ENCODE assay signal across 1 cellular context in the genomic region with DNA sequence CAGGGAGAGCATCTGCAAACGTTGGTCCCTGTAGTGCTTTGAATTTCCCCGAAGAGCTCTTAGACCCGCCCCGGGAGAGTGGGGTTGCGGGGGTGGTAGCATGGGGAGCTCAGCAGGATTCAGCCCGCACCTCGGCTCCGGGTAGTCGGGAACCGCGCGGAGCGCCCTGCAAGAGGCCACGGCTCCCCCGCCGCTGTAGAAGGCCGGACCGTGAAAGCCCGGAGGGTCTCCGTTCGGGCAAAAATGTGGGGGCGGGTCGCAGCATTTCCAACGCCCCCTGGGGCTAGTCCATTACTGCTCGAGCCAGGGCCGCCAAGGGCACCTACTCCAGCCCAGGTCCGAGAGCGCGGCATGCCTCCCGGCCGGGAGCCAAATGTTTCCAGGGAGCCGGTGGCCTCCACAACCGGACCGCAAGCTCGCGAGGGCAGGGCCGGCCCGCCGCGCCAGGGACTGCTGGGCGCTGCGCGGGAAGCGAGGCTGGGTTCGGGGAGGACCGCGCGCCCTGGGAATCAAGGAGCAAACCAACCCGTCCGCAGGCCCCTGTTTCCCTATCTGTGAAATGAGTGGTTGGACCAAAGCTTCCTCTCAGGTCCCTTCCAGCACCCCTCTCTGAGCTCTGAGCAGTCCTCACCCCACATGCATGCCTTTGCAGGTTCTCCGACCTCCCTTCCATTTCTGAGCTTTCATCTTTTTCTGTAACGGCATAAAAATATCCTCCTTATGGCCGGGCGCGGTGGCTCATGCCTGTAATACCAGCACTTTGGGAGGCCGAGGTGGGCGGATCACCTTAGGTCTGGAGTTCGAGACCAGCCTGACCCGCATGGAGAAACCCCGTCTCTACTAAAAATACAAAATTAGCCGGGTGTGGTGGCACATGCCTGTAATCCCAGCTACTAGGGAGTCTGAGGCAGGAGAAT.
TF ChIP-seq lines count a peak whose summit lies in the region.

No MANE protein-coding gene starts in this region.

TF ChIP-seq in K562, 482 proteins besides CTCF, POLR2A, EP300 and RAD21 (continued from another document and continues in another):
- TF ChIP-seq TSHZ1 (CRISPR knock-in tag; IDR thresholded peaks at IDR 0.05) (no peak), NUFIP1 (IDR thresholded peaks at IDR 0.05; ENCODE audit: partially characterized antibody) (no peak), PCBP2 (IDR thresholded peaks at IDR 0.05; ENCODE audit: low read depth, low read length, poor library complexity, severe bottlenecking) (no peak), NR4A1 (CRISPR knock-in tag; IDR thresholded peaks at IDR 0.05) (no peak), NR4A1 (tag; IDR thresholded peaks at IDR 0.05) (no peak), IRF2 (CRISPR knock-in tag; IDR thresholded peaks at IDR 0.05) (no peak), ZNF778 (CRISPR knock-in tag; IDR thresholded peaks at IDR 0.05) (no peak), ZBTB7A (IDR thresholded peaks at IDR 0.05; ENCODE audit: borderline replicate concordance, control insufficient read depth, low read depth, low read length) (peak; percentile 51; the same call in 1 of the 2 replicates), HOMEZ (CRISPR knock-in tag; IDR thresholded peaks at IDR 0.05) (no peak; the same call in 1 of the 2 replicates), ZFPM2 (CRISPR knock-in tag; IDR thresholded peaks at IDR 0.05) (0 out of 2 replicates have a peak, but pooled peaks have one; percentile 16), HNRNPH1 (optimal IDR thresholded peaks at IDR 0.05; ENCODE audit: low read depth, low read length) (no peak), RFX1 (IDR thresholded peaks at IDR 0.05) (no peak), SETDB1 (IDR thresholded peaks at IDR 0.05; ENCODE audit: low read length) (no peak), CREBBP (IDR thresholded peaks at IDR 0.05; ENCODE audit: low read depth, low read length) (no peak), ZNF124 (CRISPR knock-in tag; IDR thresholded peaks at IDR 0.05) (no peak), PTRF (tag; IDR thresholded peaks at IDR 0.05) (no peak), BHLHE40 (IDR thresholded peaks at IDR 0.05; ENCODE audit: low read length) (no peak), ZFX (CRISPR knock-in tag; IDR thresholded peaks at IDR 0.05) (peak; percentile 95), SRSF9 (IDR thresholded peaks at IDR 0.05; ENCODE audit: borderline replicate concordance, low read depth, low read length) (no peak), SMAD3 (CRISPR knock-in tag; conservative IDR thresholded peaks at IDR 0.05) (no peak), THRB (CRISPR knock-in tag; conservative IDR thresholded peaks at IDR 0.05) (no peak), MAFF (IDR thresholded peaks at IDR 0.05; ENCODE audit: low read length) (no peak), DIDO1 (tag; IDR thresholded peaks at IDR 0.05; ENCODE audit: low read depth) (no peak), ELK3 (CRISPR knock-in tag; IDR thresholded peaks at IDR 0.05) (no peak), NR1H2 (CRISPR knock-in tag; IDR thresholded peaks at IDR 0.05) (no peak), FIP1L1 (IDR thresholded peaks at IDR 0.05; ENCODE audit: low read depth, low read length, poor library complexity, severe bottlenecking) (peak; percentile 10), ZNF274 (IDR thresholded peaks at IDR 0.05; ENCODE audit: borderline replicate concordance, low read depth, low read length) (no peak), NFATC3 (IDR thresholded peaks at IDR 0.05) (no peak), HEY1 (CRISPR knock-in tag; IDR thresholded peaks at IDR 0.05; ENCODE audit: borderline replicate concordance) (no peak), XRCC5 (IDR thresholded peaks at IDR 0.05; ENCODE audit: low read depth, low read length) (no peak), GTF2E2 (tag; IDR thresholded peaks at IDR 0.05) (no peak), RBM17 (IDR thresholded peaks at IDR 0.05; ENCODE audit: borderline replicate concordance, low read depth, low read length) (no peak), ZNF695 (CRISPR knock-in tag; IDR thresholded peaks at IDR 0.05) (no peak), ZNF764 (CRISPR knock-in tag; IDR thresholded peaks at IDR 0.05; ENCODE audit: low read depth) (no peak)
- TF ChIP-seq, protein P1, sequence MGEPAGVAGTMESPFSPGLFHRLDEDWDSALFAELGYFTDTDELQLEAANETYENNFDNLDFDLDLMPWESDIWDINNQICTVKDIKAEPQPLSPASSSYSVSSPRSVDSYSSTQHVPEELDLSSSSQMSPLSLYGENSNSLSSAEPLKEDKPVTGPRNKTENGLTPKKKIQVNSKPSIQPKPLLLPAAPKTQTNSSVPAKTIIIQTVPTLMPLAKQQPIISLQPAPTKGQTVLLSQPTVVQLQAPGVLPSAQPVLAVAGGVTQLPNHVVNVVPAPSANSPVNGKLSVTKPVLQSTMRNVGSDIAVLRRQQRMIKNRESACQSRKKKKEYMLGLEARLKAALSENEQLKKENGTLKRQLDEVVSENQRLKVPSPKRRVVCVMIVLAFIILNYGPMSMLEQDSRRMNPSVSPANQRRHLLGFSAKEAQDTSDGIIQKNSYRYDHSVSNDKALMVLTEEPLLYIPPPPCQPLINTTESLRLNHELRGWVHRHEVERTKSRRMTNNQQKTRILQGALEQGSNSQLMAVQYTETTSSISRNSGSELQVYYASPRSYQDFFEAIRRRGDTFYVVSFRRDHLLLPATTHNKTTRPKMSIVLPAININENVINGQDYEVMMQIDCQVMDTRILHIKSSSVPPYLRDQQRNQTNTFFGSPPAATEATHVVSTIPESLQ (CRISPR knock-in tag; IDR thresholded peaks at IDR 0.05), result 0 out of 2 replicates have a peak, but pooled peaks have one; percentile 6
- TF ChIP-seq, protein P2, sequence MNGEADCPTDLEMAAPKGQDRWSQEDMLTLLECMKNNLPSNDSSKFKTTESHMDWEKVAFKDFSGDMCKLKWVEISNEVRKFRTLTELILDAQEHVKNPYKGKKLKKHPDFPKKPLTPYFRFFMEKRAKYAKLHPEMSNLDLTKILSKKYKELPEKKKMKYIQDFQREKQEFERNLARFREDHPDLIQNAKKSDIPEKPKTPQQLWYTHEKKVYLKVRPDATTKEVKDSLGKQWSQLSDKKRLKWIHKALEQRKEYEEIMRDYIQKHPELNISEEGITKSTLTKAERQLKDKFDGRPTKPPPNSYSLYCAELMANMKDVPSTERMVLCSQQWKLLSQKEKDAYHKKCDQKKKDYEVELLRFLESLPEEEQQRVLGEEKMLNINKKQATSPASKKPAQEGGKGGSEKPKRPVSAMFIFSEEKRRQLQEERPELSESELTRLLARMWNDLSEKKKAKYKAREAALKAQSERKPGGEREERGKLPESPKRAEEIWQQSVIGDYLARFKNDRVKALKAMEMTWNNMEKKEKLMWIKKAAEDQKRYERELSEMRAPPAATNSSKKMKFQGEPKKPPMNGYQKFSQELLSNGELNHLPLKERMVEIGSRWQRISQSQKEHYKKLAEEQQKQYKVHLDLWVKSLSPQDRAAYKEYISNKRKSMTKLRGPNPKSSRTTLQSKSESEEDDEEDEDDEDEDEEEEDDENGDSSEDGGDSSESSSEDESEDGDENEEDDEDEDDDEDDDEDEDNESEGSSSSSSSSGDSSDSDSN (IDR thresholded peaks at IDR 0.05; ENCODE audit: borderline replicate concordance in 1 of 2, low read depth in 2 of 2, low read length in 2 of 2), result peak; percentile 39 to 82; a peak in 3 of 4 replicates
- TF ChIP-seq, protein P3, sequence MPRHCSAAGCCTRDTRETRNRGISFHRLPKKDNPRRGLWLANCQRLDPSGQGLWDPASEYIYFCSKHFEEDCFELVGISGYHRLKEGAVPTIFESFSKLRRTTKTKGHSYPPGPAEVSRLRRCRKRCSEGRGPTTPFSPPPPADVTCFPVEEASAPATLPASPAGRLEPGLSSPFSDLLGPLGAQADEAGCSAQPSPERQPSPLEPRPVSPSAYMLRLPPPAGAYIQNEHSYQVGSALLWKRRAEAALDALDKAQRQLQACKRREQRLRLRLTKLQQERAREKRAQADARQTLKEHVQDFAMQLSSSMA (CRISPR knock-in tag; IDR thresholded peaks at IDR 0.05), result no peak
- TF ChIP-seq, protein P4, sequence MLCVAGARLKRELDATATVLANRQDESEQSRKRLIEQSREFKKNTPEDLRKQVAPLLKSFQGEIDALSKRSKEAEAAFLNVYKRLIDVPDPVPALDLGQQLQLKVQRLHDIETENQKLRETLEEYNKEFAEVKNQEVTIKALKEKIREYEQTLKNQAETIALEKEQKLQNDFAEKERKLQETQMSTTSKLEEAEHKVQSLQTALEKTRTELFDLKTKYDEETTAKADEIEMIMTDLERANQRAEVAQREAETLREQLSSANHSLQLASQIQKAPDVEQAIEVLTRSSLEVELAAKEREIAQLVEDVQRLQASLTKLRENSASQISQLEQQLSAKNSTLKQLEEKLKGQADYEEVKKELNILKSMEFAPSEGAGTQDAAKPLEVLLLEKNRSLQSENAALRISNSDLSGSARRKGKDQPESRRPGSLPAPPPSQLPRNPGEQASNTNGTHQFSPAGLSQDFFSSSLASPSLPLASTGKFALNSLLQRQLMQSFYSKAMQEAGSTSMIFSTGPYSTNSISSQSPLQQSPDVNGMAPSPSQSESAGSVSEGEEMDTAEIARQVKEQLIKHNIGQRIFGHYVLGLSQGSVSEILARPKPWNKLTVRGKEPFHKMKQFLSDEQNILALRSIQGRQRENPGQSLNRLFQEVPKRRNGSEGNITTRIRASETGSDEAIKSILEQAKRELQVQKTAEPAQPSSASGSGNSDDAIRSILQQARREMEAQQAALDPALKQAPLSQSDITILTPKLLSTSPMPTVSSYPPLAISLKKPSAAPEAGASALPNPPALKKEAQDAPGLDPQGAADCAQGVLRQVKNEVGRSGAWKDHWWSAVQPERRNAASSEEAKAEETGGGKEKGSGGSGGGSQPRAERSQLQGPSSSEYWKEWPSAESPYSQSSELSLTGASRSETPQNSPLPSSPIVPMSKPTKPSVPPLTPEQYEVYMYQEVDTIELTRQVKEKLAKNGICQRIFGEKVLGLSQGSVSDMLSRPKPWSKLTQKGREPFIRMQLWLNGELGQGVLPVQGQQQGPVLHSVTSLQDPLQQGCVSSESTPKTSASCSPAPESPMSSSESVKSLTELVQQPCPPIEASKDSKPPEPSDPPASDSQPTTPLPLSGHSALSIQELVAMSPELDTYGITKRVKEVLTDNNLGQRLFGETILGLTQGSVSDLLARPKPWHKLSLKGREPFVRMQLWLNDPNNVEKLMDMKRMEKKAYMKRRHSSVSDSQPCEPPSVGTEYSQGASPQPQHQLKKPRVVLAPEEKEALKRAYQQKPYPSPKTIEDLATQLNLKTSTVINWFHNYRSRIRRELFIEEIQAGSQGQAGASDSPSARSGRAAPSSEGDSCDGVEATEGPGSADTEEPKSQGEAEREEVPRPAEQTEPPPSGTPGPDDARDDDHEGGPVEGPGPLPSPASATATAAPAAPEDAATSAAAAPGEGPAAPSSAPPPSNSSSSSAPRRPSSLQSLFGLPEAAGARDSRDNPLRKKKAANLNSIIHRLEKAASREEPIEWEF (CRISPR knock-in tag; IDR thresholded peaks at IDR 0.05), result no peak
- TF ChIP-seq, protein P5, sequence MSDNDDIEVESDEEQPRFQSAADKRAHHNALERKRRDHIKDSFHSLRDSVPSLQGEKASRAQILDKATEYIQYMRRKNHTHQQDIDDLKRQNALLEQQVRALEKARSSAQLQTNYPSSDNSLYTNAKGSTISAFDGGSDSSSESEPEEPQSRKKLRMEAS (CRISPR knock-in tag; IDR thresholded peaks at IDR 0.05), result no peak
